In genomic region chr3:68855620-68856019, GRCh38 we compare ENCODE assay signal across 7 cellular contexts.
"Had no signal": no experiment of that assay in that cellular context is flagged by ENCODE, and none has a peak within 500 bp of the region (broad histone marks: within the 10 kb centered on the region; RNA-seq: fewer than 3 reads in every experiment).

No MANE protein-coding gene starts in this region.

- H3K9ac ChIP-seq: GM23248 had no signal

- H3K27ac ChIP-seq: GM23248 had no signal

- H2AFZ ChIP-seq: GM23248 had no signal

- DNase-seq: GM23248, GOT3, H7, HCEC 1CT, IMR-90 had no signal

- FAIRE-seq: HTR-8/SVneo, K562 had no signal

- H3K4me3 ChIP-seq: GM23248, K562 had no signal
